Comparison of ENCODE assay signal across 8 cellular contexts in genomic region chr6:137218917-137219663, GRCh38. TPM values are rescaled to one million over a fixed set of nuclear protein-coding genes. Genes with fewer than 3 reads are reported as not detected.
DNase-seq lines count a peak whose midpoint lies in the region; ATAC-seq and TF ChIP-seq lines count a peak whose summit lies in the region.

Gene IFNGR1, minus strand, starts transcription at chr6:137219385. Its CDS starts 58 bp downstream, at chr6:137219327.

- ATAC-seq in GM19395 (IDR thresholded peaks at IDR 0.05; ENCODE audit: unreplicated experiment): peak; percentile 86
- peak; percentile 78 for ATAC-seq in HG03558 (IDR thresholded peaks at IDR 0.05; ENCODE audit: extremely low read depth, unreplicated experiment)
- peak; percentile 92 for ATAC-seq in left colon

- intact Hi-C loops in left colon (cut with DNase I, micrococcal nuclease): no loop called here

- no peak for TF ChIP-seq CTCF in C4-2B (conservative IDR thresholded peaks at IDR 0.05)

- DNase-seq in NCI-H774 (lab: John Stamatoyannopoulos, UW) (peak; percentile 93), cortex of kidney (lab: John Stamatoyannopoulos, UW) (peak; percentile 55), left colon (peak; percentile 98 to 99)
- DNase-seq in activated CD4-positive, alpha-beta T cell treated with anti-CD3 and anti-CD28 coated beads, Interleukin-2, amount 50 U/mL, for 24 hours (ENCODE audit: low read depth in 1 of 2, low spot score in 1 of 2): peak; percentile 91 to 93
- peak; percentile 96 for DNase-seq in stimulated activated CD4-positive, alpha-beta T cell treated with anti-CD3 and anti-CD28 coated beads, Interleukin-1b, Interleukin-23, amount 100 ng/mL, for 48 hours

- H3K27ac ChIP-seq in C4-2B: peak within 1 kb of the TSS; percentile 89

RNA-seq across cellular contexts. Expression of gene IFNGR1, which starts in this region (rescaled TPM):
- 100 to 1,000 TPM in 1 of 2 donors, 10 to 100 TPM in 1; 77.2 to 106 TPM for total RNA-seq in left colon

Comparison
In these comparisons a context has a peak if more than half of its experiments do, and no peak if none do; other contexts are left out.
1. Peak in every context shown above with its lines: DNase-seq, ATAC-seq and H3K27ac ChIP-seq.